Comparison of ENCODE assay signal across 1 cellular context in genomic region chr18:2717407-2717806, GRCh38.
TF ChIP-seq lines count a peak whose summit lies in the region.

No MANE protein-coding gene starts in this region.

TF ChIP-seq in HepG2, 621 proteins besides CTCF, POLR2A, EP300 and RAD21 (continued from another document):
- TF ChIP-seq, protein P1, sequence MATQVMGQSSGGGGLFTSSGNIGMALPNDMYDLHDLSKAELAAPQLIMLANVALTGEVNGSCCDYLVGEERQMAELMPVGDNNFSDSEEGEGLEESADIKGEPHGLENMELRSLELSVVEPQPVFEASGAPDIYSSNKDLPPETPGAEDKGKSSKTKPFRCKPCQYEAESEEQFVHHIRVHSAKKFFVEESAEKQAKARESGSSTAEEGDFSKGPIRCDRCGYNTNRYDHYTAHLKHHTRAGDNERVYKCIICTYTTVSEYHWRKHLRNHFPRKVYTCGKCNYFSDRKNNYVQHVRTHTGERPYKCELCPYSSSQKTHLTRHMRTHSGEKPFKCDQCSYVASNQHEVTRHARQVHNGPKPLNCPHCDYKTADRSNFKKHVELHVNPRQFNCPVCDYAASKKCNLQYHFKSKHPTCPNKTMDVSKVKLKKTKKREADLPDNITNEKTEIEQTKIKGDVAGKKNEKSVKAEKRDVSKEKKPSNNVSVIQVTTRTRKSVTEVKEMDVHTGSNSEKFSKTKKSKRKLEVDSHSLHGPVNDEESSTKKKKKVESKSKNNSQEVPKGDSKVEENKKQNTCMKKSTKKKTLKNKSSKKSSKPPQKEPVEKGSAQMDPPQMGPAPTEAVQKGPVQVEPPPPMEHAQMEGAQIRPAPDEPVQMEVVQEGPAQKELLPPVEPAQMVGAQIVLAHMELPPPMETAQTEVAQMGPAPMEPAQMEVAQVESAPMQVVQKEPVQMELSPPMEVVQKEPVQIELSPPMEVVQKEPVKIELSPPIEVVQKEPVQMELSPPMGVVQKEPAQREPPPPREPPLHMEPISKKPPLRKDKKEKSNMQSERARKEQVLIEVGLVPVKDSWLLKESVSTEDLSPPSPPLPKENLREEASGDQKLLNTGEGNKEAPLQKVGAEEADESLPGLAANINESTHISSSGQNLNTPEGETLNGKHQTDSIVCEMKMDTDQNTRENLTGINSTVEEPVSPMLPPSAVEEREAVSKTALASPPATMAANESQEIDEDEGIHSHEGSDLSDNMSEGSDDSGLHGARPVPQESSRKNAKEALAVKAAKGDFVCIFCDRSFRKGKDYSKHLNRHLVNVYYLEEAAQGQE (IDR thresholded peaks at IDR 0.05; ENCODE audit: borderline replicate concordance in 1 of 2, low read depth in 1 of 2, low read length in 2 of 2) = no peak
- TF ChIP-seq MED8 (CRISPR knock-in tag; IDR thresholded peaks at IDR 0.05; ENCODE audit: insufficient replicate concordance) (no peak), KLF6 (CRISPR knock-in tag; IDR thresholded peaks at IDR 0.05) (no peak)
